In the genomic region with DNA sequence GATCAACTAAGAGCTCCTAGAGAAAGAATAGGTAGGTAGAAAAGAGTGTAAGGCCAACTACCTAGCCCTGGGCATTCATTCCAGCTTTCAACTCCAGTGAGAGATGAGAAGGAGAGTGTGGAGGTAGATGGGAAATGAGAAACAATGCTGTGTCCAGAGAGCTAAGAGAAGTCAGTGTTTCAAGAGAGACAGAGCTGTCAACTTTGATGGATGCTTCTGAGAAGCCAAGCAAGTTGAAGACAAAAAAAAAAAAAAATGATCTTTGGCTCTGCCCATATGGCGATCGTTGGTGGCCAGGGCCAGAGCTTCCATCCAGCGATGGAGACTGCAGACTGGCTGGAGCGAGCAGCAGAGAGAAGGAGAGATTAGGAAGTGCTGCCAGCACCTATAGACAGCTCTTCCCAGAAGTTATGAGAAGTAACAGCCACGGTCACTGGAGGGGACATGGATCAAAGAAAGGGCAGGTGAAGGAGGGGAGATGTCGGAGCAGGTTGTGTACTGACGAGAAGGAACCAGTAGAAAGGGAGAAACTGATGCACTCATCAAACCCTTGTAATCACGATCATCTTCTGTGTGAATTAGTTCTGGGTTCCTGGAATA, we compare ENCODE assay signal across 13 cellular contexts.
DNase-seq lines count a peak whose midpoint lies in the region; ATAC-seq and TF ChIP-seq lines count a peak whose summit lies in the region.
"Had no signal": no experiment of that assay in that cellular context is flagged by ENCODE, and none has a peak within 500 bp of the region (broad histone marks: within the 10 kb centered on the region; RNA-seq: fewer than 3 reads in every experiment).

No MANE protein-coding gene starts in this region.

- H3K4me3 Mint-ChIP-seq in CD4-positive, alpha-beta memory T cell = no peak overlapping the region
- H3K4me3 Mint-ChIP-seq in immature natural killer cell (no peak overlapping the region), T-cell (no peak overlapping the region)
- H3K4me3 Mint-ChIP-seq: CD4-positive, alpha-beta T cell; H9 had no signal

- 94% methylated on average over 8 of the region's 8 CpGs for WGBS in SK-N-SH (ENCODE audit: low lambda C conversion rate)

- intact Hi-C loops in CD4-positive, alpha-beta memory T cell (cut with micrococcal nuclease) = no loop called here
- intact Hi-C loops in PC-3 (cut with micrococcal nuclease) = no loop called here
- intact Hi-C loops in tibial artery (cut with DNase I; ENCODE audit: low total_unique reads) = no loop called here

- DNase-seq in CD4-positive, alpha-beta memory T cell = no peak
- no peak for DNase-seq in PC-3
- no peak for DNase-seq in immature natural killer cell
- DNase-seq in tibial artery = no peak
- no peak for DNase-seq in T-cell
- no peak for DNase-seq in activated CD8-positive, alpha-beta memory T cell treated with anti-CD3 and anti-CD28 coated beads, Interleukin-2, amount 50 U/mL, for 4 hours
- DNase-seq in SK-N-SH = no peak
- DNase-seq: CD4-positive, alpha-beta T cell; H9; KBM-7; NCI-H1436; NCI-H2171 had no signal

- H3K27me3 Mint-ChIP-seq in CD4-positive, alpha-beta memory T cell = no peaks in the 10 kb centered on the region
- peaks cover 0 to 8% (median 3%) of the 10 kb centered on the region in 3 donors for H3K27me3 Mint-ChIP-seq in immature natural killer cell (ENCODE audit: low read depth in 3 of 3)
- H3K27me3 Mint-ChIP-seq in T-cell = no peaks in the 10 kb centered on the region
- H3K27me3 Mint-ChIP-seq: CD4-positive, alpha-beta T cell had no signal

- no peak for TF ChIP-seq EP300 in SK-N-SH (IDR thresholded peaks at IDR 0.05; ENCODE audit: borderline replicate concordance in 1 of 2, low read depth in 1 of 2, low read length in 1 of 2)

- H3K4me1 Mint-ChIP-seq in CD4-positive, alpha-beta memory T cell = peaks cover 2 to 10% (median 7%) of the 10 kb centered on the region in 4 donors
- H3K4me1 Mint-ChIP-seq in immature natural killer cell (no peaks in the 10 kb centered on the region), T-cell (peaks cover 0 to 7% (median 6%) of the 10 kb centered on the region in 3 donors)

- H3K36me3 Mint-ChIP-seq in CD4-positive, alpha-beta memory T cell = no peaks in the 10 kb centered on the region
- H3K36me3 Mint-ChIP-seq in immature natural killer cell (peaks cover 0 to 9% (median 0%) of the 10 kb centered on the region in 3 donors), T-cell (no peaks in the 10 kb centered on the region)

- TF ChIP-seq CTCF in PC-3 (conservative IDR thresholded peaks at IDR 0.05; ENCODE audit: low read depth, low read length) (no peak), tibial artery (IDR thresholded peaks at IDR 0.05) (no peak), SK-N-SH (IDR thresholded peaks at IDR 0.05) (no peak)

- no peaks in the 10 kb centered on the region for H4K20me1 ChIP-seq in PC-3 (ENCODE audit: low read length)
- H4K20me1 ChIP-seq in SK-N-SH (ENCODE audit: insufficient read depth) = no peaks in the 10 kb centered on the region

- no peaks in the 10 kb centered on the region for H3K36me3 ChIP-seq in CD4-positive, alpha-beta memory T cell (ENCODE audit: insufficient read depth, low read length)
- H3K36me3 ChIP-seq in PC-3 (ENCODE audit: low read depth, low read length) (no peaks in the 10 kb centered on the region), tibial artery (no peaks in the 10 kb centered on the region), SK-N-SH (replicated peaks in 1 of 2; ENCODE audit: control insufficient read depth in 1 of 2, insufficient read depth in 2 of 2, low read length in 1 of 2) (no peaks in the 10 kb centered on the region)

- no peaks in the 10 kb centered on the region for H3K4me1 ChIP-seq in CD4-positive, alpha-beta memory T cell (ENCODE audit: insufficient read depth, low read length)
- H3K4me1 ChIP-seq in PC-3 (ENCODE audit: insufficient read depth, low read length) (peaks cover 49% of the 10 kb centered on the region), tibial artery (peaks cover 0 to 70% (median 53%) of the 10 kb centered on the region in 4 donors), SK-N-SH (ENCODE audit: control insufficient read depth in 1 of 2, insufficient read depth in 2 of 2, low read depth in 1 of 2, low read length in 1 of 2) (peaks cover under 1 to 6% of the 10 kb centered on the region in 2 experiments; a peak in 2 of 4 replicates)

- no peaks in the 10 kb centered on the region for H3K9me3 ChIP-seq in CD4-positive, alpha-beta memory T cell (ENCODE audit: control insufficient read depth in 1 of 2, low read length in 2 of 2)
- no peaks in the 10 kb centered on the region for H3K9me3 ChIP-seq in PC-3 (ENCODE audit: low read length)
- H3K9me3 ChIP-seq in tibial artery = no peaks in the 10 kb centered on the region
- H3K9me3 ChIP-seq in SK-N-SH = no peaks in the 10 kb centered on the region

- POLR2A ChIA-PET in CD4-positive, alpha-beta memory T cell (lab: Charles Lee; ENCODE audit: partially characterized antibody) = interaction anchor here (0.6 to 0.7 kb wide), 2 partner anchors 96 to 114 kb away, joined by 3 to 4 read pairs; no protein-coding TSS in a partner anchor
- POLR2A ChIA-PET in PC-3 (lab: Charles Lee; ENCODE audit: unreplicated experiment) (interaction anchor here (0.6 kb wide), 1 partner anchor 117 kb away, joined by 3 read pairs; no protein-coding TSS in a partner anchor), T-cell (lab: Charles Lee) (interaction anchor here in 1 of 2 donors (0.6 kb wide), 1 partner anchor 184 kb away, joined by 4 read pairs; no protein-coding TSS in a partner anchor), SK-N-SH (lab: Yijun Ruan, JAX) (no interaction called here)

- H3K27ac Mint-ChIP-seq in CD4-positive, alpha-beta memory T cell = peak overlapping the region in 5 of 7 donors; percentile 29 to 77 (median 65)
- peak overlapping the region in 4 of 6 donors; percentile 19 to 62 (median 42) for H3K27ac Mint-ChIP-seq in immature natural killer cell
- no peak overlapping the region for H3K27ac Mint-ChIP-seq in T-cell
- H3K27ac Mint-ChIP-seq: CD4-positive, alpha-beta T cell had no signal

- ATAC-seq in PC-3 = no peak
- no peak for ATAC-seq in T-cell (replicated peaks in 1 of 4)
- ATAC-seq: Panc1 had no signal

- H3K4me2 ChIP-seq in PC-3 (ENCODE audit: low read length) (peak overlapping the region; percentile 7; the same call in 1 of the 2 replicates), SK-N-SH (no peak overlapping the region)

- no peaks in the 10 kb centered on the region for H3K27me3 ChIP-seq in CD4-positive, alpha-beta memory T cell (ENCODE audit: insufficient read depth, low read length)
- H3K27me3 ChIP-seq in PC-3 (ENCODE audit: low read length) (no peaks in the 10 kb centered on the region), tibial artery (no peaks in the 10 kb centered on the region), SK-N-SH (ENCODE audit: insufficient read depth) (no peaks in the 10 kb centered on the region)

- H3K79me2 ChIP-seq in PC-3 (ENCODE audit: low read length) (no peaks in the 10 kb centered on the region), SK-N-SH (ENCODE audit: insufficient read depth) (no peaks in the 10 kb centered on the region)

- no peaks in the 10 kb centered on the region for H3K9me3 Mint-ChIP-seq in CD4-positive, alpha-beta memory T cell
- no peaks in the 10 kb centered on the region for H3K9me3 Mint-ChIP-seq in immature natural killer cell
- H3K9me3 Mint-ChIP-seq in T-cell = no peaks in the 10 kb centered on the region
- H3K9me3 Mint-ChIP-seq: CD4-positive, alpha-beta T cell; H9 had no signal

- no peak overlapping the region for H2AFZ ChIP-seq in PC-3 (ENCODE audit: low read length)
- no peak overlapping the region for H2AFZ ChIP-seq in SK-N-SH (ENCODE audit: low read depth)

- H3K9me2 ChIP-seq in PC-3 (replicated peaks; ENCODE audit: low read length) (no peaks in the 10 kb centered on the region), SK-N-SH (no peaks in the 10 kb centered on the region)

- CTCF ChIA-PET in CD4-positive, alpha-beta memory T cell (lab: Charles Lee; ENCODE audit: partially characterized antibody) = interaction anchor here (0.7 to 0.8 kb wide), 3 partner anchors 14 to 107 kb away, joined by 3 to 4 read pairs (median 3); no protein-coding TSS in a partner anchor
- CTCF ChIA-PET in PC-3 (lab: Charles Lee) = interaction anchor here (1.2 kb wide), 1 partner anchor 18 kb away, joined by 11 read pairs; no protein-coding TSS in a partner anchor
- CTCF ChIA-PET in T-cell (lab: Charles Lee) = interaction anchor here in 1 of 2 donors (0.5 kb wide), 1 partner anchor 73 kb away, joined by 5 read pairs; no protein-coding TSS in a partner anchor
- CTCF ChIA-PET in SK-N-SH (lab: Yijun Ruan, JAX) = interaction anchor here (0.8 to 1.6 kb wide), 2 partner anchors 45 to 72 kb away, joined by 3 to 4 read pairs; no protein-coding TSS in a partner anchor

- no peak overlapping the region for H3K27ac ChIP-seq in CD4-positive, alpha-beta memory T cell (ENCODE audit: low read depth, low read length)
- H3K27ac ChIP-seq in PC-3 (ENCODE audit: low read length) (peak overlapping the region; percentile 88), tibial artery (peak overlapping the region; percentile 58 to 98), SK-N-SH (ENCODE audit: low read depth in 2 of 2, low read length in 1 of 2) (no peak overlapping the region)

- no peak for TF ChIP-seq RAD21 in SK-N-SH (IDR thresholded peaks at IDR 0.05; ENCODE audit: low read length)

- no peak overlapping the region for H3K4me3 ChIP-seq in CD4-positive, alpha-beta memory T cell (ENCODE audit: low read length in 2 of 2)
- no peak overlapping the region for H3K4me3 ChIP-seq in PC-3 (ENCODE audit: low read length)
- H3K4me3 ChIP-seq in tibial artery = no peak overlapping the region
- H3K4me3 ChIP-seq in SK-N-SH (ENCODE audit: low read depth in 2 of 2, low read length in 1 of 2) = no peak overlapping the region

- H3K9ac ChIP-seq in PC-3 (ENCODE audit: low read length) (peak overlapping the region; percentile 5; the same call in 1 of the 2 replicates), SK-N-SH (no peak overlapping the region)

- H3F3A ChIP-seq in PC-3 (ENCODE audit: low read length, unreplicated experiment) = no peaks in the 10 kb centered on the region
- no peaks in the 10 kb centered on the region for H3F3A ChIP-seq in SK-N-SH (replicated peaks; ENCODE audit: insufficient read depth)

- BruUV-seq in PC-3 (replicated peaks; lab: Mats Ljungman, UMichigan) = no TSS peak

TF ChIP-seq in SK-N-SH, 30 proteins besides CTCF, POLR2A, EP300 and RAD21 (continues in another document):
- no peak for TF ChIP-seq TAF1 (IDR thresholded peaks at IDR 0.05; ENCODE audit: borderline replicate concordance, low read depth, low read length)

Comparison
In these comparisons a context has a peak if more than half of its experiments do, and no peak if none do; other contexts are left out.
1. H3K27ac ChIP-seq: peak in PC-3 (single experiment) and tibial artery (2 of 2); none in CD4-positive, alpha-beta memory T cell (single experiment) and SK-N-SH (0 of 2).
2. H3K27ac Mint-ChIP-seq: peak in CD4-positive, alpha-beta memory T cell (5 of 7) and immature natural killer cell (4 of 6); none in T-cell (0 of 2).